Comparison of ENCODE assay signal across 9 cellular contexts in the genomic region with DNA sequence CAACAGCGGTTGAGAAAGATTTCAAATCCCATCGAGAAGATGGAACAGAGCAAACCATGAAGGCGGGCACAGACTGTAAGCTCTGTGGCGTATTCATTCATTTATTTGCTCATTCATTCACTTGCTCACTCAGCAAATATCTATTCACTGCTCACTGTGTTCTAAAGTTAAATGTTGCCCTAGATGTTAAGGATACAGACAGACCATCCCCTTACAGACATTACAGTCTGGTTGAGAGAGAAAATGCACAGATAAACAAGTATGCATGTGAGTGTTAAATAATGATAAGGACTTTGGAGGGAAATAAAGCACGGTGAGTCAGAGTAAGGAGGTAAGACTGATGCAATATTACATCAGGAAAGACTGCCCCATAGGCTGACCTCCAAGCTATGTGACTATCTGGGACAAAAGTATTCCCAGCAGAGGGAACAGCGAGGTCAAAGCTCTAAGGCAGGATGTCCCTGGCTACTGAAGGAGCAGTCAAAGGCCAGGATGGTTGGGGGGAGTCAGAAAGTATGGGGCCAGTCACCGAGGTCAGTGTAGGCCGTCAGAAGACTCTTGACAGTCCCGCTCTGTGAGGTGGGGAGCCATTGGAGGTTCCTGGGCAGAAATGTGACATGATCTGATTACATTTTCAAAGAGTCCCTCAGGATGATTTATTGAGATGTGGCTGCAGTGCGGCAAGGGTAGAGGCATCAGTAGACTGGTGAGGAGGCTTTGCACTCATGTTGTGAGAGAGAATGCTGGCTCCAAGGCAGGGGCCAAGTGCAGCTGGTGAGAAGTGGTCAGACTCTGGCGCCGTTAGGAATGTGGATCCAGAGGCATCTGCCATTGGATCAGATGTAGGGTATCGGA. TPM values are rescaled to one million over a fixed set of nuclear protein-coding genes. Genes with fewer than 3 reads are reported as not detected.
DNase-seq lines count a peak whose midpoint lies in the region; ATAC-seq and TF ChIP-seq lines count a peak whose summit lies in the region.
"Had no signal": no experiment of that assay in that cellular context is flagged by ENCODE, and none has a peak within 500 bp of the region (broad histone marks: within the 10 kb centered on the region; RNA-seq: fewer than 3 reads in every experiment).

No MANE protein-coding gene starts in this region.

- intact Hi-C loops in Right ventricle myocardium inferior (cut with DNase I) (loop anchor here (2.0 kb wide), 1 partner anchor 33 kb away; no protein-coding TSS in a partner anchor), cardiac septum (cut with DNase I) (loop anchor here (2.0 to 5.0 kb wide), 3 partner anchors 13 to 82 kb away; a partner anchor contains a TSS)

- TF ChIP-seq CTCF in choroid plexus epithelial cell (conservative IDR thresholded peaks at IDR 0.05; ENCODE audit: low read depth, low read length) = no peak

- peak; percentile 37 for ATAC-seq in Right ventricle myocardium inferior
- ATAC-seq in HG03439 (IDR thresholded peaks at IDR 0.05; ENCODE audit: unreplicated experiment) = no peak
- ATAC-seq in HG02884 (IDR thresholded peaks at IDR 0.05; ENCODE audit: unreplicated experiment) = no peak

- DNase-seq in Right ventricle myocardium inferior (ENCODE audit: missing footprints) (no peak), cardiac septum (ENCODE audit: low spot score) (no peak), choroid plexus epithelial cell (ENCODE audit: low read depth) (peak; percentile 87), lung microvascular endothelial cell (ENCODE audit: low read depth in 2 of 2) (peak; percentile 37 to 73), NCI-H2196 treated with DMSO at 0.1 percent for 48 hours (lab: John Stamatoyannopoulos, UW; ENCODE audit: unreplicated experiment) (no peak), ureter (ENCODE audit: low spot score) (no peak)
- DNase-seq: activated CD4-positive, CD25-positive, alpha-beta regulatory T cell had no signal

- H3K4me3 ChIP-seq in choroid plexus epithelial cell (ENCODE audit: low read depth, low read length) = no peak overlapping the region

RNA-seq across cellular contexts. Expression of a gene that starts 37.9 kb away (rescaled TPM):
- total RNA-seq in Right ventricle myocardium inferior (69.1 TPM), cardiac septum (67.6 TPM), lung microvascular endothelial cell (30.9 and 46.6 TPM in 2 replicates), ureter (89.0 TPM)

Comparison
In these comparisons a context has a peak if more than half of its experiments do, and no peak if none do; other contexts are left out.
1. DNase-seq: peak in choroid plexus epithelial cell (single experiment) and lung microvascular endothelial cell (2 of 2); none in Right ventricle myocardium inferior (single experiment), cardiac septum (single experiment), NCI-H2196 treated with DMSO at 0.1 percent for 48 hours (single experiment) and ureter (single experiment).